21 cellular contexts compared by ENCODE assay signal in genomic region chr5:69001605-69002004, GRCh38.
DNase-seq lines count a peak whose midpoint lies in the region; ATAC-seq, FAIRE-seq and TF ChIP-seq lines count a peak whose summit lies in the region.
"Had no signal": no experiment of that assay in that cellular context is flagged by ENCODE, and none has a peak within 500 bp of the region (broad histone marks: within the 10 kb centered on the region; RNA-seq: fewer than 3 reads in every experiment).

No MANE protein-coding gene starts in this region.

- ATAC-seq in WTC11 (no peak), HG03175 (IDR thresholded peaks at IDR 0.05; ENCODE audit: unreplicated experiment) (no peak)
- ATAC-seq: HepG2 had no signal

- peaks cover 10% of the 10 kb centered on the region; the same call in 1 of the 2 replicates for H3K36me3 Mint-ChIP-seq in WTC11

- H3K9me3 ChIP-seq in esophagus muscularis mucosa, result no peaks in the 10 kb centered on the region
- H3K9me3 ChIP-seq: BLaER1, Peyer's patch had no signal

- TF ChIP-seq CTCF in WTC11 (IDR thresholded peaks at IDR 0.05) (no peak), esophagus muscularis mucosa (IDR thresholded peaks at IDR 0.05) (no peak)

- no peaks in the 10 kb centered on the region for H3K4me1 ChIP-seq in esophagus muscularis mucosa
- H3K4me1 ChIP-seq: BLaER1, Peyer's patch had no signal

- TF ChIP-seq EP300 in esophagus muscularis mucosa (IDR thresholded peaks at IDR 0.05), result no peak

- H3K27ac Mint-ChIP-seq in WTC11, result no peak overlapping the region
- H3K27ac Mint-ChIP-seq: CD4-positive, alpha-beta T cell had no signal

- H3K4me3 Mint-ChIP-seq in WTC11, result no peak overlapping the region
- H3K4me3 Mint-ChIP-seq: CD4-positive, alpha-beta T cell had no signal

- POLR2A ChIA-PET in WTC11 (lab: Charles Lee), result no interaction called here

- 90% methylated on average over 3 of the region's 4 CpGs for WGBS in esophagus muscularis mucosa

- H3K27me3 ChIP-seq in esophagus muscularis mucosa, result no peaks in the 10 kb centered on the region
- H3K27me3 ChIP-seq: BLaER1, Peyer's patch had no signal

- intact Hi-C loops in esophagus muscularis mucosa (cut with DNase I), result no loop called here

- no peaks in the 10 kb centered on the region for H3K36me3 ChIP-seq in esophagus muscularis mucosa
- H3K36me3 ChIP-seq: BLaER1, Peyer's patch had no signal

- peaks cover 27% of the 10 kb centered on the region for H3K9me3 Mint-ChIP-seq in WTC11
- H3K9me3 Mint-ChIP-seq: CD4-positive, alpha-beta T cell had no signal

- peaks cover 6% of the 10 kb centered on the region for H3K4me1 Mint-ChIP-seq in WTC11

- no peak for TF ChIP-seq POLR2A in esophagus muscularis mucosa (IDR thresholded peaks at IDR 0.05; ENCODE audit: low read depth)

- CTCF ChIA-PET in WTC11 (lab: Charles Lee), result interaction anchor here (0.5 to 1.6 kb wide), 2 partner anchors 23 to 299 kb away, joined by 4 to 5 read pairs; no protein-coding TSS in a partner anchor

- H3K4me3 ChIP-seq in esophagus muscularis mucosa, result no peak overlapping the region
- H3K4me3 ChIP-seq: BLaER1, Peyer's patch had no signal

- no peak for FAIRE-seq in HTR-8/SVneo (lab: Jason Lieb, UNC)
- FAIRE-seq: GM12892, HepG2 had no signal

- H3K27me3 Mint-ChIP-seq in WTC11 (ENCODE audit: low read depth), result no peaks in the 10 kb centered on the region

- H3K27ac ChIP-seq in esophagus muscularis mucosa (replicated peaks in 1 of 4), result no peak overlapping the region
- H3K27ac ChIP-seq: BLaER1, KMS-11, Peyer's patch had no signal

- DNase-seq in HTR-8/SVneo (ENCODE audit: insufficient read length, low spot score) (peak; percentile 9), WTC11 (ENCODE audit: low spot score) (no peak), iPS-NIHi11 (ENCODE audit: low spot score) (peak; percentile 39), renal cortical epithelial cell (ENCODE audit: low read depth) (peak; percentile 22), NCI-H2171 (lab: John Stamatoyannopoulos, UW) (no peak), esophagus muscularis mucosa (ENCODE audit: extremely low spot score) (no peak)
- DNase-seq: CD4-positive, alpha-beta T cell; COR-L47; DMS 273 treated with DMSO at 0.1 percent for 48 hours; DND-41; GOT3; NCI-H1105 treated with DMSO at 0.1 percent for 48 hours; NCI-H2029 treated with DMSO at 0.1 percent for 48 hours; NCI-H446; NCI-H526; Peyer's patch had no signal

TF ChIP-seq in WTC11, 78 proteins besides CTCF, POLR2A, EP300 and RAD21:
- TF ChIP-seq NFYB (CRISPR knock-in tag; conservative IDR thresholded peaks at IDR 0.05; ENCODE audit: low read depth) (no peak), MXD4 (CRISPR knock-in tag; IDR thresholded peaks at IDR 0.05; ENCODE audit: borderline replicate concordance) (no peak), KAT7 (CRISPR knock-in tag; IDR thresholded peaks at IDR 0.05; ENCODE audit: borderline replicate concordance) (no peak), USF2 (CRISPR knock-in tag; IDR thresholded peaks at IDR 0.05) (peak; percentile 63)
- TF ChIP-seq, protein P1, sequence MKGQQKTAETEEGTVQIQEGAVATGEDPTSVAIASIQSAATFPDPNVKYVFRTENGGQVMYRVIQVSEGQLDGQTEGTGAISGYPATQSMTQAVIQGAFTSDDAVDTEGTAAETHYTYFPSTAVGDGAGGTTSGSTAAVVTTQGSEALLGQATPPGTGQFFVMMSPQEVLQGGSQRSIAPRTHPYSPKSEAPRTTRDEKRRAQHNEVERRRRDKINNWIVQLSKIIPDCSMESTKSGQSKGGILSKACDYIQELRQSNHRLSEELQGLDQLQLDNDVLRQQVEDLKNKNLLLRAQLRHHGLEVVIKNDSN (CRISPR knock-in tag; IDR thresholded peaks at IDR 0.05), result peak; percentile 13; the same call in 1 of the 2 replicates

Comparison
In these comparisons a context has a peak if more than half of its experiments do, and no peak if none do; other contexts are left out.
1. DNase-seq: peak in HTR-8/SVneo (single experiment), iPS-NIHi11 (single experiment) and renal cortical epithelial cell (single experiment); none in WTC11 (single experiment), NCI-H2171 (single experiment) and esophagus muscularis mucosa (single experiment).